Comparison of ENCODE assay signal across 1 cellular context in genomic region chr5:1171340-1171941, GRCh38.
TF ChIP-seq lines count a peak whose summit lies in the region.

No MANE protein-coding gene starts in this region.

TF ChIP-seq in K562, 482 proteins besides CTCF, POLR2A, EP300 and RAD21 (continues in another document):
- TF ChIP-seq ZFP36 (IDR thresholded peaks at IDR 0.05; ENCODE audit: low read depth, low read length, partially characterized antibody) (no peak), SMARCA5 (IDR thresholded peaks at IDR 0.05) (no peak), ADNP (tag; IDR thresholded peaks at IDR 0.05) (no peak), ATF1 (CRISPR knock-in tag; IDR thresholded peaks at IDR 0.05) (no peak), ATF1 (tag; IDR thresholded peaks at IDR 0.05) (peak; percentile 50; the same call in 1 of the 2 replicates), TCFL5 (CRISPR knock-in tag; conservative IDR thresholded peaks at IDR 0.05) (no peak), CHD4 (IDR thresholded peaks at IDR 0.05; ENCODE audit: insufficient read depth, insufficient replicate concordance, low read depth, low read length, poor library complexity, severe bottlenecking) (no peak), FOSL1 (tag; conservative IDR thresholded peaks at IDR 0.05) (peak; percentile 94), EP400 (IDR thresholded peaks at IDR 0.05) (no peak), E2F6 (IDR thresholded peaks at IDR 0.05; ENCODE audit: borderline replicate concordance in 1 of 2, extremely low read depth in 1 of 2, insufficient read depth in 1 of 2, insufficient read length in 1 of 2, low read depth in 1 of 2, low read length in 1 of 2, poor library complexity in 1 of 2, severe bottlenecking in 1 of 2) (no peak), SMARCE1 (IDR thresholded peaks at IDR 0.05) (peak; percentile 79), BHLHE40 (IDR thresholded peaks at IDR 0.05; ENCODE audit: low read length) (peak; percentile 96), ZBTB8A (IDR thresholded peaks at IDR 0.05; ENCODE audit: partially characterized antibody) (no peak), RNF2 (IDR thresholded peaks at IDR 0.05) (no peak), PHF20 (IDR thresholded peaks at IDR 0.05; ENCODE audit: partially characterized antibody) (no peak), MCM5 (IDR thresholded peaks at IDR 0.05; ENCODE audit: low read depth) (no peak), TFE3 (CRISPR knock-in tag; IDR thresholded peaks at IDR 0.05) (no peak), KDM1A (IDR thresholded peaks at IDR 0.05) (peak; percentile 40 to 43; a peak in 1 of 4 replicates), THRA (IDR thresholded peaks at IDR 0.05) (no peak), CREBBP (IDR thresholded peaks at IDR 0.05; ENCODE audit: low read depth, low read length) (no peak), KAT2B (IDR thresholded peaks at IDR 0.05; ENCODE audit: low read depth, low read length) (no peak), SIN3A (IDR thresholded peaks at IDR 0.05; ENCODE audit: borderline replicate concordance in 2 of 2, control insufficient read depth in 1 of 2, low read depth in 2 of 2, low read length in 2 of 2) (no peak), REST (CRISPR knock-in tag; IDR thresholded peaks at IDR 0.05; ENCODE audit: low read depth) (no peak), PYGO2 (tag; IDR thresholded peaks at IDR 0.05) (no peak), HINFP (tag; conservative IDR thresholded peaks at IDR 0.05; ENCODE audit: low read depth) (no peak), STAT5A (IDR thresholded peaks at IDR 0.05; ENCODE audit: borderline replicate concordance, low read length) (no peak), NBN (IDR thresholded peaks at IDR 0.05; ENCODE audit: low read depth) (no peak), E2F8 (IDR thresholded peaks at IDR 0.05; ENCODE audit: low read depth, partially characterized antibody) (no peak), RBBP5 (IDR thresholded peaks at IDR 0.05; ENCODE audit: borderline replicate concordance, insufficient read depth, low read length, poor library complexity, severe bottlenecking) (no peak), PKNOX1 (IDR thresholded peaks at IDR 0.05) (peak; percentile 26; the same call in 1 of the 2 replicates), ZNF316 (IDR thresholded peaks at IDR 0.05) (no peak), BMI1 (IDR thresholded peaks at IDR 0.05; ENCODE audit: low read length) (no peak), MXD1 (CRISPR knock-in tag; IDR thresholded peaks at IDR 0.05; ENCODE audit: borderline replicate concordance, poor library complexity, severe bottlenecking) (no peak), ZBED1 (IDR thresholded peaks at IDR 0.05) (no peak), ETS2 (tag; IDR thresholded peaks at IDR 0.05; ENCODE audit: borderline replicate concordance, poor library complexity, severe bottlenecking) (no peak), SRF (CRISPR knock-in tag; IDR thresholded peaks at IDR 0.05) (no peak), ELK3 (CRISPR knock-in tag; IDR thresholded peaks at IDR 0.05) (no peak), ZNF584 (CRISPR knock-in tag; IDR thresholded peaks at IDR 0.05; ENCODE audit: low read depth) (no peak), ZNF668 (CRISPR knock-in tag; IDR thresholded peaks at IDR 0.05) (no peak), VEZF1 (CRISPR knock-in tag; IDR thresholded peaks at IDR 0.05) (0 out of 2 replicates have a peak, but pooled peaks have one; percentile 19), MECOM (CRISPR knock-in tag; IDR thresholded peaks at IDR 0.05) (no peak), ARNT (IDR thresholded peaks at IDR 0.05) (no peak), ATF6 (CRISPR knock-in tag; IDR thresholded peaks at IDR 0.05) (no peak), RCOR1 (IDR thresholded peaks at IDR 0.05; ENCODE audit: borderline replicate concordance in 1 of 2, low read depth in 2 of 2, low read length in 2 of 2) (peak in 1 of 2 experiments; percentile 51; a peak in 1 of 4 replicates), ESRRA (IDR thresholded peaks at IDR 0.05; ENCODE audit: borderline replicate concordance, low read depth) (no peak)
